ENCODE assay signal across 16 cellular contexts in the genomic region with DNA sequence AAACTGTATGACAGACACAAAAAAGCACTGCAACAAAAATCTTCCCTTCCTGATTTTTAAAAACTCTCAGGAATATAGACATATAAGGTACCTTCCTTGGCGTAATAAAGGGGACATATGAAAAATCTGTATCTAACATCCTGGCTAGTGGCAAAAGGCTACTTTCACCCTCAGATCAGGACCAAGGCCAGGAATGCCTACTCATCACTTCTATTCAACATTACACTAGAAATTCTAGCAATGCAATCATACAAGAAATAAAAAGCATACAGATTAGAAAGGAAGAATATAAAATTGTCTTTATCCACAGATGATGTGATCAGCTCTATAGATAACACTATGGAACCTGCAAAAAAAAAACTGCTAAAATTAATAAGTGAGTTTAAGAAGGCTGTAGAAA.
DNase-seq lines count a peak whose midpoint lies in the region; ATAC-seq and TF ChIP-seq lines count a peak whose summit lies in the region.
"Had no signal": no experiment of that assay in that cellular context is flagged by ENCODE, and none has a peak within 500 bp of the region (broad histone marks: within the 10 kb centered on the region; RNA-seq: fewer than 3 reads in every experiment).

No MANE protein-coding gene starts in this region.

- H3K36me3 ChIP-seq in IMR-90 (ENCODE audit: control insufficient read depth, insufficient read depth, low read length) (no peaks in the 10 kb centered on the region; the same call in 1 of the 2 replicates), ascending aorta (no peaks in the 10 kb centered on the region), gastrocnemius medialis (no peaks in the 10 kb centered on the region)

- H3K4me3 Mint-ChIP-seq in CD4-positive, alpha-beta T cell: no peak overlapping the region
- no peak overlapping the region for H3K4me3 Mint-ChIP-seq in central memory CD8-positive, alpha-beta T cell
- H3K4me3 Mint-ChIP-seq in nephron progenitor cell: no peak overlapping the region
- H3K4me3 Mint-ChIP-seq: CD4-positive, alpha-beta memory T cell had no signal

- in situ Hi-C loops in IMR-90 (cut with MboI; ENCODE audit: low sequenced_read_pairs) (no loop called here), gastrocnemius medialis (cut with MboI; ENCODE audit: low sequenced_read_pairs in 4 of 4) (no loop called here)

- H3K9me1 ChIP-seq in IMR-90 (ENCODE audit: insufficient read depth, low read length): peaks cover 5% of the 10 kb centered on the region

- TF ChIP-seq POLR2A in IMR-90 (IDR thresholded peaks at IDR 0.05; ENCODE audit: low read depth, low read length) (no peak), gastrocnemius medialis (IDR thresholded peaks at IDR 0.05) (no peak)

- no peak overlapping the region for H2BK5ac ChIP-seq in IMR-90 (ENCODE audit: low read depth, low read length, poor library complexity, severe bottlenecking)

- no peak for ATAC-seq in CD4-positive, alpha-beta T cell (ENCODE audit: poor library complexity)
- ATAC-seq in IMR-90 (ENCODE audit: low read depth) (no peak), gastrocnemius medialis (no peak)
- ATAC-seq in central memory CD8-positive, alpha-beta T cell (replicated peaks; ENCODE audit: extremely low read depth, poor library complexity, severe bottlenecking): no peak
- ATAC-seq: GM12878 had no signal

- H3K4me2 ChIP-seq in IMR-90 (ENCODE audit: low read depth, low read length): no peak overlapping the region
- H3K4me2 ChIP-seq: KMS-11 had no signal

- no peak overlapping the region for H3K9ac ChIP-seq in IMR-90 (ENCODE audit: low read depth, low read length)
- H3K9ac ChIP-seq: GM23248, KMS-11 had no signal

- peaks cover 2 to 33% of the 10 kb centered on the region in 2 experiments for H3K79me1 ChIP-seq in IMR-90 (ENCODE audit: low read depth in 1 of 2, low read length in 2 of 2)

- H2AFZ ChIP-seq in IMR-90 (replicated peaks; ENCODE audit: low read length, poor library complexity): no peak overlapping the region
- H2AFZ ChIP-seq: GM23248 had no signal

- no peak overlapping the region for H3K56ac ChIP-seq in IMR-90 (ENCODE audit: extremely low read depth, insufficient read depth, low read length)

- H3K27ac Mint-ChIP-seq in CD4-positive, alpha-beta T cell: peak overlapping the region; percentile 34
- H3K27ac Mint-ChIP-seq in central memory CD8-positive, alpha-beta T cell (ENCODE audit: low read depth): peak overlapping the region; percentile 5
- H3K27ac Mint-ChIP-seq in nephron progenitor cell: peak overlapping the region; percentile 9

- H3K14ac ChIP-seq in IMR-90 (replicated peaks; ENCODE audit: low read depth, low read length): no peak overlapping the region

- H3K27me3 ChIP-seq in CD4-positive, alpha-beta T cell (ENCODE audit: control insufficient read depth, insufficient read depth, low read length): no peaks in the 10 kb centered on the region
- no peaks in the 10 kb centered on the region for H3K27me3 ChIP-seq in IMR-90 (ENCODE audit: control insufficient read depth, insufficient read depth, low read length)
- no peaks in the 10 kb centered on the region for H3K27me3 ChIP-seq in ascending aorta
- H3K27me3 ChIP-seq in gastrocnemius medialis: no peaks in the 10 kb centered on the region

- H2BK15ac ChIP-seq in IMR-90 (ENCODE audit: low read depth, low read length): no peak overlapping the region

- no peaks in the 10 kb centered on the region for H3K9me3 Mint-ChIP-seq in CD4-positive, alpha-beta T cell
- H3K9me3 Mint-ChIP-seq in central memory CD8-positive, alpha-beta T cell: no peaks in the 10 kb centered on the region
- H3K9me3 Mint-ChIP-seq in nephron progenitor cell: no peaks in the 10 kb centered on the region
- H3K9me3 Mint-ChIP-seq: CD4-positive, alpha-beta memory T cell had no signal

- no peak for TF ChIP-seq RAD21 in IMR-90 (IDR thresholded peaks at IDR 0.05; ENCODE audit: low read length)

- H3K9me3 ChIP-seq in CD4-positive, alpha-beta T cell (ENCODE audit: control insufficient read depth, low read length): no peaks in the 10 kb centered on the region
- H3K9me3 ChIP-seq in IMR-90 (ENCODE audit: control insufficient read depth, insufficient read depth, low read length): no peaks in the 10 kb centered on the region
- no peaks in the 10 kb centered on the region for H3K9me3 ChIP-seq in ascending aorta
- no peaks in the 10 kb centered on the region for H3K9me3 ChIP-seq in gastrocnemius medialis

- peaks cover 34% of the 10 kb centered on the region for H3K4me1 Mint-ChIP-seq in CD4-positive, alpha-beta T cell (ENCODE audit: low read depth)
- peaks cover 44% of the 10 kb centered on the region for H3K4me1 Mint-ChIP-seq in central memory CD8-positive, alpha-beta T cell
- H3K4me1 Mint-ChIP-seq in nephron progenitor cell: no peaks in the 10 kb centered on the region

- POLR2A ChIA-PET in CD4-positive, alpha-beta T cell (lab: Charles Lee): no interaction called here
- POLR2A ChIA-PET in IMR-90 (lab: Charles Lee; ENCODE audit: unreplicated experiment): no interaction called here

- BruUV-seq in IMR-90 (replicated peaks; lab: Mats Ljungman, UMichigan): no TSS peak

- H4K8ac ChIP-seq in IMR-90 (ENCODE audit: low read depth in 2 of 2, low read length in 2 of 2): no peak overlapping the region

- H2BK120ac ChIP-seq in IMR-90 (ENCODE audit: low read depth, low read length): no peak overlapping the region

- H3K27ac ChIP-seq in CD4-positive, alpha-beta T cell (ENCODE audit: low read depth, low read length): no peak overlapping the region
- no peak overlapping the region for H3K27ac ChIP-seq in IMR-90 (ENCODE audit: insufficient read depth, low read length)
- H3K27ac ChIP-seq in ascending aorta: no peak overlapping the region
- H3K27ac ChIP-seq in gastrocnemius medialis: no peak overlapping the region
- H3K27ac ChIP-seq: C4-2B, GM23248, KMS-11 had no signal

- no peak for DNase-seq in CD4-positive, alpha-beta T cell
- DNase-seq in IMR-90: no peak
- no peak for DNase-seq in central memory CD8-positive, alpha-beta T cell (ENCODE audit: low spot score in 2 of 2)
- DNase-seq in nephron progenitor cell: no peak
- no peak for DNase-seq in DMS79 (lab: John Stamatoyannopoulos, UW)
- no peak for DNase-seq in ascending aorta (ENCODE audit: low spot score in 2 of 2)
- no peak for DNase-seq in gastrocnemius medialis
- DNase-seq: AML-193; CD4-positive, alpha-beta memory T cell; DND-41; EL; GM23248; HCEC 1CT had no signal

- no peak overlapping the region for H2BK20ac ChIP-seq in IMR-90 (ENCODE audit: low read depth, low read length)

- H3K4me1 ChIP-seq in IMR-90 (ENCODE audit: control insufficient read depth, insufficient read depth, low read length): 0 out of 2 replicates have a peak, but pooled peaks cover 2% of the 10 kb centered on the region
- H3K4me1 ChIP-seq in ascending aorta: no peaks in the 10 kb centered on the region
- H3K4me1 ChIP-seq in gastrocnemius medialis: peaks cover 0 to 5% of the 10 kb centered on the region in 2 donors

- WGBS in IMR-90 (ENCODE audit: extremely low coverage in 2 of 2, insufficient read length in 1 of 2), 2 experiments: no CpG with 5 or more reads among the region's 1 CpG

- H3K36me3 Mint-ChIP-seq in CD4-positive, alpha-beta T cell (ENCODE audit: low read depth): peaks cover 44% of the 10 kb centered on the region
- peaks cover 13% of the 10 kb centered on the region for H3K36me3 Mint-ChIP-seq in central memory CD8-positive, alpha-beta T cell (ENCODE audit: insufficient read depth)
- H3K36me3 Mint-ChIP-seq in nephron progenitor cell (ENCODE audit: low read depth): peaks cover 29% of the 10 kb centered on the region

- no peak overlapping the region for H4K5ac ChIP-seq in IMR-90 (ENCODE audit: low read depth, low read length)

- CTCF ChIA-PET in CD4-positive, alpha-beta T cell (lab: Charles Lee): no interaction called here
- CTCF ChIA-PET in IMR-90 (lab: Yijun Ruan, JAX): interaction anchor here (0.5 to 0.7 kb wide), 3 partner anchors 26 to 102 kb away, joined by 3 to 6 read pairs (median 3); no protein-coding TSS in a partner anchor

- dilution Hi-C loops in IMR-90 (cut with HindIII; ENCODE audit: low sequenced_read_pairs, unreplicated experiment): no loop called here

- no peaks in the 10 kb centered on the region for H4K20me1 ChIP-seq in IMR-90 (ENCODE audit: insufficient read depth, low read length)

- H3K4ac ChIP-seq in IMR-90 (ENCODE audit: low read depth, low read length): no peak overlapping the region

- H3K23ac ChIP-seq in IMR-90 (ENCODE audit: low read depth, low read length): no peak overlapping the region

- H2AK9ac ChIP-seq in IMR-90 (replicated peaks; ENCODE audit: low read depth, low read length, poor library complexity): no peak overlapping the region

- H3K27me3 Mint-ChIP-seq in CD4-positive, alpha-beta T cell: no peaks in the 10 kb centered on the region
- H3K27me3 Mint-ChIP-seq in central memory CD8-positive, alpha-beta T cell: no peaks in the 10 kb centered on the region
- H3K27me3 Mint-ChIP-seq in nephron progenitor cell (ENCODE audit: low read depth, poor library complexity): no peaks in the 10 kb centered on the region
- H3K27me3 Mint-ChIP-seq: CD4-positive, alpha-beta memory T cell had no signal

- H2AK5ac ChIP-seq in IMR-90 (ENCODE audit: low read depth, low read length): no peak overlapping the region

- no peak for TF ChIP-seq CTCF in CD4-positive, alpha-beta T cell (IDR thresholded peaks at IDR 0.05)
- TF ChIP-seq CTCF in IMR-90 (conservative IDR thresholded peaks at IDR 0.05; ENCODE audit: low read depth, low read length) (no peak), nephron progenitor cell (IDR thresholded peaks at IDR 0.05) (no peak), ascending aorta (IDR thresholded peaks at IDR 0.05) (no peak), gastrocnemius medialis (IDR thresholded peaks at IDR 0.05 in 4 of 5, conservative IDR thresholded peaks at IDR 0.05 in 1 of 5) (no peak)

- H3K4me3 ChIP-seq in IMR-90 (ENCODE audit: insufficient read depth, low read depth, low read length) (no peak overlapping the region), ascending aorta (no peak overlapping the region), gastrocnemius medialis (no peak overlapping the region)
- H3K4me3 ChIP-seq: GM12878, GM23248 had no signal

- H4K91ac ChIP-seq in IMR-90 (ENCODE audit: insufficient read depth, low read depth, low read length): no peak overlapping the region

- no peak overlapping the region for H3K18ac ChIP-seq in IMR-90 (ENCODE audit: low read depth, low read length)

- intact Hi-C loops in CD4-positive, alpha-beta T cell (cut with DNase I, micrococcal nuclease): no loop called here
- intact Hi-C loops in IMR-90 (cut with micrococcal nuclease) (no loop called here), ascending aorta (cut with DNase I) (no loop called here), gastrocnemius medialis (cut with DNase I; ENCODE audit: low total_unique reads) (no loop called here)

TF ChIP-seq in IMR-90, 13 proteins besides CTCF, POLR2A, EP300 and RAD21:
- peak; percentile 79 for TF ChIP-seq MAFK (IDR thresholded peaks at IDR 0.05; ENCODE audit: low read depth, low read length)
- TF ChIP-seq BHLHE40 (IDR thresholded peaks at IDR 0.05; ENCODE audit: low read depth, low read length): no peak
- TF ChIP-seq RCOR1 (IDR thresholded peaks at IDR 0.05; ENCODE audit: insufficient replicate concordance, low read length): no peak
- TF ChIP-seq CHD1 (IDR thresholded peaks at IDR 0.05; ENCODE audit: low read depth, low read length): no peak
